Comparison of ENCODE assay signal across 13 cellular contexts in the genomic region with DNA sequence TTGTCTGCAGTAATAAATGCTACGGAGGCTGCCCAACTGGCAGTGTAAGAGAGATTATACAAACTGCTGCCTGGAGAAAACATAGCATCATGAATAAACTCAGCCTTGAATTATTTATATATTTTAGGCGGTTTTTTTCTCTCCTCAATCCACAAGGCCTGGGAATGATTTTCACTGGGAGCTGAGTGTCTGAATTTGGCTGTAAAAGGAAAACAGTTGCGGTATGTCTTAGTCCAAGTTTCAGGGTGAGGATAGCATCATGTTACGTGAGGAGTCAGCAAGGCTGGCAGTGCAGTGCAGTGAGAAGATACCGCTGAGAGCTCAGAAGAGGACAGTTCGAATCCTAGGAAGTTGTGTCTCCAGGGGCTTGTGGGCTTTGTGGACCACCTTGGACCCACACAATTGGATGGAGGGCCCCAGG.
DNase-seq lines count a peak whose midpoint lies in the region; ATAC-seq and TF ChIP-seq lines count a peak whose summit lies in the region.
"Had no signal": no experiment of that assay in that cellular context is flagged by ENCODE, and none has a peak within 500 bp of the region (broad histone marks: within the 10 kb centered on the region; RNA-seq: fewer than 3 reads in every experiment).

No MANE protein-coding gene starts in this region.

- no peaks in the 10 kb centered on the region for H3K9me2 ChIP-seq in SK-N-SH

- POLR2A ChIA-PET in BJ (lab: Charles Lee) = interaction anchor here (0.5 to 1.3 kb wide), 5 partner anchors 12 to 397 kb away, joined by 3 to 17 read pairs (median 3); no protein-coding TSS in a partner anchor
- POLR2A ChIA-PET in SK-N-SH (lab: Yijun Ruan, JAX) = no interaction called here

- ATAC-seq in HG02970 (IDR thresholded peaks at IDR 0.05; ENCODE audit: low FRiP score, unreplicated experiment) (no peak), GM19035 (IDR thresholded peaks at IDR 0.05; ENCODE audit: unreplicated experiment) (no peak)
- ATAC-seq: right lobe of liver had no signal

- H3K27me3 ChIP-seq in BJ (ENCODE audit: control insufficient read depth, insufficient read depth, low read length) = no peaks in the 10 kb centered on the region
- H3K27me3 ChIP-seq in SK-N-SH (ENCODE audit: insufficient read depth) = no peaks in the 10 kb centered on the region
- H3K27me3 ChIP-seq in trophoblast cell (ENCODE audit: insufficient read depth, low read length) = no peaks in the 10 kb centered on the region
- H3K27me3 ChIP-seq: dorsolateral prefrontal cortex, right lobe of liver had no signal

- H3K4ac ChIP-seq in trophoblast cell (ENCODE audit: low read depth, low read length) = no peak overlapping the region

- H2AFZ ChIP-seq in SK-N-SH (ENCODE audit: low read depth) (no peak overlapping the region), trophoblast cell (ENCODE audit: insufficient read depth, low read length, poor library complexity) (no peak overlapping the region)

- H3K14ac ChIP-seq in trophoblast cell (ENCODE audit: low read length) = no peak overlapping the region

- H2BK5ac ChIP-seq in trophoblast cell (ENCODE audit: low read depth, low read length, poor library complexity) = no peak overlapping the region

- peaks cover 2% of the 10 kb centered on the region for H3K79me1 ChIP-seq in trophoblast cell (ENCODE audit: low read length)

- peak overlapping the region; percentile 16 for H2BK12ac ChIP-seq in trophoblast cell (ENCODE audit: low read length)

- H3K18ac ChIP-seq in trophoblast cell (ENCODE audit: low read length) = no peak overlapping the region

- TF ChIP-seq RAD21 in SK-N-SH (IDR thresholded peaks at IDR 0.05; ENCODE audit: low read length) = no peak

- H3K79me2 ChIP-seq in SK-N-SH (ENCODE audit: insufficient read depth) = no peaks in the 10 kb centered on the region
- no peaks in the 10 kb centered on the region for H3K79me2 ChIP-seq in trophoblast cell (ENCODE audit: control insufficient read depth, insufficient read depth, low read length, poor library complexity)

- peak overlapping the region; percentile 53 to 99; a peak in 3 of 4 replicates for H3K27ac ChIP-seq in SK-N-SH (ENCODE audit: low read depth in 2 of 2, low read length in 1 of 2)
- no peak overlapping the region for H3K27ac ChIP-seq in trophoblast cell (ENCODE audit: low read depth, low read length)
- H3K27ac ChIP-seq: right lobe of liver had no signal

- no peak overlapping the region for H4K8ac ChIP-seq in trophoblast cell (ENCODE audit: low read depth, low read length)

- H4K91ac ChIP-seq in trophoblast cell (ENCODE audit: low read depth, low read length) = no peak overlapping the region

- H3K4me3 ChIP-seq in BJ (ENCODE audit: low read depth, low read length) = no peak overlapping the region
- H3K4me3 ChIP-seq in SK-N-SH (ENCODE audit: low read depth in 2 of 2, low read length in 1 of 2) = no peak overlapping the region
- H3K4me3 ChIP-seq in trophoblast cell (ENCODE audit: low read depth, low read length) = no peak overlapping the region
- H3K4me3 ChIP-seq: dorsolateral prefrontal cortex, right lobe of liver had no signal

- no peak overlapping the region for H3K23ac ChIP-seq in trophoblast cell (ENCODE audit: low read length)

- peaks cover 27% of the 10 kb centered on the region for H3F3A ChIP-seq in SK-N-SH (replicated peaks; ENCODE audit: insufficient read depth)

- 73% methylated on average over 6 of the region's 6 CpGs for WGBS in SK-N-SH (ENCODE audit: low lambda C conversion rate)
- WGBS in trophoblast cell (ENCODE audit: extremely low coverage, insufficient coverage, insufficient read length) = no CpG with 5 or more reads among the region's 6 CpGs

- H4K12ac ChIP-seq in trophoblast cell (ENCODE audit: low read depth, low read length) = no peak overlapping the region

- no peak; a peak in 1 of 4 replicates for TF ChIP-seq EP300 in SK-N-SH (IDR thresholded peaks at IDR 0.05; ENCODE audit: borderline replicate concordance in 1 of 2, low read depth in 1 of 2, low read length in 1 of 2)

- H3K4me1 ChIP-seq in SK-N-SH (ENCODE audit: control insufficient read depth in 1 of 2, insufficient read depth in 2 of 2, low read depth in 1 of 2, low read length in 1 of 2) = peaks cover 0 to 50% of the 10 kb centered on the region in 2 experiments; a peak in 2 of 4 replicates
- H3K4me1 ChIP-seq in trophoblast cell (ENCODE audit: control insufficient read depth in 1 of 2, insufficient read depth in 2 of 2, low read length in 2 of 2) = no peaks in the 10 kb centered on the region
- H3K4me1 ChIP-seq: right lobe of liver had no signal

- H2BK120ac ChIP-seq in trophoblast cell (ENCODE audit: insufficient read depth, low read length, poor library complexity) = no peak overlapping the region

- H3K4me2 ChIP-seq in SK-N-SH (peak overlapping the region; percentile 20; the same call in 1 of the 2 replicates), trophoblast cell (ENCODE audit: low read length) (no peak overlapping the region)

- H2AK5ac ChIP-seq in trophoblast cell (ENCODE audit: low read length) = peak overlapping the region; percentile 66

- TF ChIP-seq CTCF in BJ (IDR thresholded peaks at IDR 0.05; ENCODE audit: insufficient read depth, low read depth, low read length) (no peak), SK-N-SH (IDR thresholded peaks at IDR 0.05) (no peak)

- DNase-seq in BJ (ENCODE audit: low read depth) = peak; percentile 93
- no peak for DNase-seq in SK-N-SH
- DNase-seq in fibroblast of the conjunctiva (ENCODE audit: low read depth) = peak; percentile 96
- DNase-seq in trophoblast cell = no peak
- DNase-seq in activated CD8-positive, alpha-beta memory T cell treated with anti-CD3 and anti-CD28 coated beads, Interleukin-2, amount 50 U/mL, for 48 hours = no peak
- DNase-seq in NCI-H510A (lab: John Stamatoyannopoulos, UW) = no peak
- DNase-seq: activated CD4-positive, alpha-beta T cell treated with anti-CD3 and anti-CD28 coated beads, Interleukin-2, amount 50 U/mL, for 48 hours; activated gamma-delta T cell; NCI-H2029; right lobe of liver had no signal

- no peaks in the 10 kb centered on the region for H3K36me3 ChIP-seq in BJ (ENCODE audit: control insufficient read depth, insufficient read depth, low read length)
- H3K36me3 ChIP-seq in SK-N-SH (replicated peaks in 1 of 2; ENCODE audit: control insufficient read depth in 1 of 2, insufficient read depth in 2 of 2, low read length in 1 of 2) = no peaks in the 10 kb centered on the region
- H3K36me3 ChIP-seq in trophoblast cell (ENCODE audit: control insufficient read depth in 1 of 2, insufficient read depth in 2 of 2, low read length in 2 of 2) = no peaks in the 10 kb centered on the region
- H3K36me3 ChIP-seq: right lobe of liver had no signal

- peak overlapping the region; percentile 59 for H3K9ac ChIP-seq in SK-N-SH
- no peak overlapping the region for H3K9ac ChIP-seq in trophoblast cell (ENCODE audit: low read length)

- H4K20me1 ChIP-seq in SK-N-SH (ENCODE audit: insufficient read depth) = no peaks in the 10 kb centered on the region

- H3K9me3 ChIP-seq in SK-N-SH = no peaks in the 10 kb centered on the region
- H3K9me3 ChIP-seq in trophoblast cell (ENCODE audit: insufficient read depth, low read depth, low read length) = no peaks in the 10 kb centered on the region
- H3K9me3 ChIP-seq: right lobe of liver had no signal

- CTCF ChIA-PET in BJ (lab: Yijun Ruan, JAX) = interaction anchor here (0.6 to 0.7 kb wide), 3 partner anchors 12 to 1119 kb away, joined by 3 read pairs; no protein-coding TSS in a partner anchor
- CTCF ChIA-PET in SK-N-SH (lab: Yijun Ruan, JAX) = interaction anchor here (1.4 kb wide), 1 partner anchor 10 kb away, joined by 3 read pairs; no protein-coding TSS in a partner anchor

TF ChIP-seq in SK-N-SH, 30 proteins besides CTCF, POLR2A, EP300 and RAD21 (continues in another document):
- TF ChIP-seq MEF2A (IDR thresholded peaks at IDR 0.05; ENCODE audit: borderline replicate concordance, low read depth) (no peak), NFIC (IDR thresholded peaks at IDR 0.05; ENCODE audit: borderline replicate concordance) (no peak), TCF12 (IDR thresholded peaks at IDR 0.05) (peak; percentile 59), TAF1 (IDR thresholded peaks at IDR 0.05; ENCODE audit: borderline replicate concordance, low read depth, low read length) (no peak), RXRA (IDR thresholded peaks at IDR 0.05; ENCODE audit: borderline replicate concordance, low read depth) (no peak), EZH2phosphoT487 (IDR thresholded peaks at IDR 0.05; ENCODE audit: borderline replicate concordance, low read depth) (no peak), SIN3A (IDR thresholded peaks at IDR 0.05; ENCODE audit: borderline replicate concordance, low read depth, low read length) (no peak), SMC3 (IDR thresholded peaks at IDR 0.05; ENCODE audit: low read depth, low read length) (no peak), CHD2 (IDR thresholded peaks at IDR 0.05; ENCODE audit: low read length, partially characterized antibody) (no peak), GABPA (IDR thresholded peaks at IDR 0.05; ENCODE audit: low read depth) (no peak), NRF1 (IDR thresholded peaks at IDR 0.05; ENCODE audit: low read depth, low read length) (no peak), ELF1 (IDR thresholded peaks at IDR 0.05) (no peak), POLR2AphosphoS5 (IDR thresholded peaks at IDR 0.05; ENCODE audit: low read depth, low read length) (no peak)
- TF ChIP-seq, protein P1, sequence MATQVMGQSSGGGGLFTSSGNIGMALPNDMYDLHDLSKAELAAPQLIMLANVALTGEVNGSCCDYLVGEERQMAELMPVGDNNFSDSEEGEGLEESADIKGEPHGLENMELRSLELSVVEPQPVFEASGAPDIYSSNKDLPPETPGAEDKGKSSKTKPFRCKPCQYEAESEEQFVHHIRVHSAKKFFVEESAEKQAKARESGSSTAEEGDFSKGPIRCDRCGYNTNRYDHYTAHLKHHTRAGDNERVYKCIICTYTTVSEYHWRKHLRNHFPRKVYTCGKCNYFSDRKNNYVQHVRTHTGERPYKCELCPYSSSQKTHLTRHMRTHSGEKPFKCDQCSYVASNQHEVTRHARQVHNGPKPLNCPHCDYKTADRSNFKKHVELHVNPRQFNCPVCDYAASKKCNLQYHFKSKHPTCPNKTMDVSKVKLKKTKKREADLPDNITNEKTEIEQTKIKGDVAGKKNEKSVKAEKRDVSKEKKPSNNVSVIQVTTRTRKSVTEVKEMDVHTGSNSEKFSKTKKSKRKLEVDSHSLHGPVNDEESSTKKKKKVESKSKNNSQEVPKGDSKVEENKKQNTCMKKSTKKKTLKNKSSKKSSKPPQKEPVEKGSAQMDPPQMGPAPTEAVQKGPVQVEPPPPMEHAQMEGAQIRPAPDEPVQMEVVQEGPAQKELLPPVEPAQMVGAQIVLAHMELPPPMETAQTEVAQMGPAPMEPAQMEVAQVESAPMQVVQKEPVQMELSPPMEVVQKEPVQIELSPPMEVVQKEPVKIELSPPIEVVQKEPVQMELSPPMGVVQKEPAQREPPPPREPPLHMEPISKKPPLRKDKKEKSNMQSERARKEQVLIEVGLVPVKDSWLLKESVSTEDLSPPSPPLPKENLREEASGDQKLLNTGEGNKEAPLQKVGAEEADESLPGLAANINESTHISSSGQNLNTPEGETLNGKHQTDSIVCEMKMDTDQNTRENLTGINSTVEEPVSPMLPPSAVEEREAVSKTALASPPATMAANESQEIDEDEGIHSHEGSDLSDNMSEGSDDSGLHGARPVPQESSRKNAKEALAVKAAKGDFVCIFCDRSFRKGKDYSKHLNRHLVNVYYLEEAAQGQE (IDR thresholded peaks at IDR 0.05; ENCODE audit: low read depth, low read length) = no peak

Comparison
In these comparisons a context has a peak if more than half of its experiments do, and no peak if none do; other contexts are left out.
1. DNase-seq: peak in BJ (single experiment) and fibroblast of the conjunctiva (single experiment); none in SK-N-SH (single experiment), trophoblast cell (0 of 2), activated CD8-positive, alpha-beta memory T cell treated with anti-CD3 and anti-CD28 coated beads, Interleukin-2, amount 50 U/mL, for 48 hours (single experiment) and NCI-H510A (single experiment).